ENCODE assay signal across 1 cellular context in the genomic region with DNA sequence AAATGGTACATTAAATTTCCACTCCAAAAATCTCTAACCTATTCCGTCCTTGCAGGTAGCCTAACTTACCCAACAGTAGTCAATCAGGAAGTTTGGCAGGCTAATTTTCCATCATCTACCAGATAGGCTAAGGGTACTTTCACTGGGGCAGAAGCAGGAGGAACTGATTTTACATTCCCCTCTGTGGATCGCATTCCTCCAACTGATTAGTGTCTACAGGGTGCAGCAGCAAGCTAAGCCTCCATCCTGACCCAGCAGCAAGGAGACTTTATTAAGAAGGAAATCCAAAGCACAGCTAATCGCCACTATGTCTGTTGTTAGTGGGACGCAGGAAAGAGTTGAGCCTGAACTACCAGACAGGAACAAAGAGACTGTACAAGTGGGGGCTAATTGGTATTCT.
TF ChIP-seq lines count a peak whose summit lies in the region.

No MANE protein-coding gene starts in this region.

TF ChIP-seq in GM23338, 12 proteins besides CTCF, POLR2A, EP300 and RAD21:
- no peak for TF ChIP-seq ZNF462 (CRISPR knock-in tag; IDR thresholded peaks at IDR 0.05)
- no peak for TF ChIP-seq EZH2phosphoT487 (IDR thresholded peaks at IDR 0.05; ENCODE audit: unreplicated experiment)
- TF ChIP-seq ZNF331 (CRISPR knock-in tag; IDR thresholded peaks at IDR 0.05; ENCODE audit: low read depth), result no peak
- no peak for TF ChIP-seq REST (IDR thresholded peaks at IDR 0.05; ENCODE audit: unreplicated experiment)
- TF ChIP-seq JUNB (IDR thresholded peaks at IDR 0.05; ENCODE audit: unreplicated experiment), result no peak
- TF ChIP-seq NANOG (IDR thresholded peaks at IDR 0.05; ENCODE audit: borderline replicate concordance), result no peak
- TF ChIP-seq ZNF114 (CRISPR knock-in tag; IDR thresholded peaks at IDR 0.05), result no peak
- TF ChIP-seq CREB1 (CRISPR knock-in tag; IDR thresholded peaks at IDR 0.05; ENCODE audit: low read depth), result no peak
- no peak for TF ChIP-seq EZH2 (IDR thresholded peaks at IDR 0.05; ENCODE audit: low read depth, unreplicated experiment)
- TF ChIP-seq POLR2AphosphoS5 (IDR thresholded peaks at IDR 0.05; ENCODE audit: low read depth), result no peak
- no peak for TF ChIP-seq STAT1 (IDR thresholded peaks at IDR 0.05; ENCODE audit: unreplicated experiment)
